Comparison of ENCODE assay signal across 8 cellular contexts in genomic region chr9:130578865-130579737, GRCh38. TPM values are rescaled to one million over a fixed set of nuclear protein-coding genes. Genes with fewer than 3 reads are reported as not detected.
DNase-seq lines count a peak whose midpoint lies in the region; ATAC-seq and TF ChIP-seq lines count a peak whose summit lies in the region.

Gene FUBP3, plus strand, starts transcription at chr9:130579577. Its CDS starts 104 bp downstream, at chr9:130579681.

- H3K27me3 ChIP-seq in A673 (replicated peaks; ENCODE audit: insufficient read depth, low read depth, low read length, poor library complexity) (peaks cover 3% of the 10 kb centered on the region), mammary epithelial cell (ENCODE audit: insufficient read depth, low read length) (no peaks in the 10 kb centered on the region)

- H4K20me1 ChIP-seq in mammary epithelial cell (ENCODE audit: insufficient read depth, low read length), result no peaks in the 10 kb centered on the region

- 2% methylated on average over 10 of the region's 74 CpGs for WGBS in mammary epithelial cell (ENCODE audit: low coverage, missing lambda C conversion rate)

- H3K27me3 Mint-ChIP-seq in immature natural killer cell (ENCODE audit: low read depth in 3 of 3), result peaks cover 0 to 8% (median 2%) of the 10 kb centered on the region in 3 donors

- peak within 1 kb of the TSS; percentile 90 for H3K9ac ChIP-seq in mammary epithelial cell (ENCODE audit: insufficient read depth, low read length)

- in situ Hi-C loops in mammary epithelial cell (cut with MboI; ENCODE audit: low sequenced_read_pairs in 2 of 2), result loop anchor here in 1 of 2 donors (25.0 kb wide), 1 partner anchor 92 kb away; no protein-coding TSS in a partner anchor

- H3K36me3 Mint-ChIP-seq in immature natural killer cell, result no peaks in the 10 kb centered on the region

- dilution Hi-C loops in mammary epithelial cell (cut with HindIII; ENCODE audit: low sequenced_read_pairs), result no loop called here

- ATAC-seq in GM18868 (IDR thresholded peaks at IDR 0.05; ENCODE audit: unreplicated experiment) (peak; percentile 85), HG03139 (IDR thresholded peaks at IDR 0.05; ENCODE audit: unreplicated experiment) (peak; percentile 84)

- peak within 1 kb of the TSS; percentile 92 for H2AFZ ChIP-seq in mammary epithelial cell (ENCODE audit: low read depth, low read length)

- CTCF ChIA-PET in A673 (lab: Charles Lee) (no interaction called here), mammary epithelial cell (lab: Charles Lee; ENCODE audit: low non-redundant PET) (no interaction called here)

- H3K9me3 ChIP-seq in A673 (ENCODE audit: low read depth, low read length, poor library complexity, severe bottlenecking), result no peaks in the 10 kb centered on the region
- H3K9me3 ChIP-seq in mammary epithelial cell (replicated peaks; ENCODE audit: insufficient read depth, low read length), result no peaks in the 10 kb centered on the region

- H3K4me1 ChIP-seq in A673 (ENCODE audit: insufficient read depth, low read length, poor library complexity, severe bottlenecking), result peaks cover 12% of the 10 kb centered on the region
- peaks cover 15% of the 10 kb centered on the region for H3K4me1 ChIP-seq in mammary epithelial cell (ENCODE audit: insufficient read depth, low read length)

- TF ChIP-seq CTCF in A673 (conservative IDR thresholded peaks at IDR 0.05; ENCODE audit: low read depth, low read length), result no peak
- no peak for TF ChIP-seq CTCF in WI38 (IDR thresholded peaks at IDR 0.05; ENCODE audit: low read depth, low read length)
- no peak for TF ChIP-seq CTCF in mammary epithelial cell (conservative IDR thresholded peaks at IDR 0.05 in 1 of 2, IDR thresholded peaks at IDR 0.05 in 1 of 2; ENCODE audit: extremely low read depth in 1 of 2, insufficient read depth in 1 of 2, low read depth in 1 of 2, low read length in 2 of 2)

- H3K9me3 Mint-ChIP-seq in immature natural killer cell, result no peaks in the 10 kb centered on the region

- DNase-seq in A673 (ENCODE audit: low spot score), result peak; percentile 95
- DNase-seq in NCI-H2227 (lab: John Stamatoyannopoulos, UW; ENCODE audit: unreplicated experiment), result peak; percentile 91
- peak; percentile 87 for DNase-seq in mammary epithelial cell
- peak; percentile 81 to 84 (median 81) for DNase-seq in immature natural killer cell
- DNase-seq in smooth muscle cell of the brain vasculature (ENCODE audit: low read depth, low spot score), result peak; percentile 45

- TSS peak; percentile 90 for BruUV-seq in A673 (replicated peaks; lab: Mats Ljungman, UMichigan)
- BruUV-seq in mammary epithelial cell (replicated peaks; lab: Mats Ljungman, UMichigan), result TSS peak; percentile 83

- POLR2A ChIA-PET in A673 (lab: Charles Lee; ENCODE audit: low non-redundant PET), result no interaction called here

- H3K27ac ChIP-seq in A673 (ENCODE audit: low read depth, low read length, poor library complexity, severe bottlenecking), result peak within 1 kb of the TSS; percentile 94
- peak within 1 kb of the TSS; percentile 83 for H3K27ac ChIP-seq in mammary epithelial cell (ENCODE audit: insufficient read depth, low read depth, low read length)

- H3K36me3 ChIP-seq in A673 (ENCODE audit: insufficient read depth, low read length, poor library complexity, severe bottlenecking) (peaks cover 6% of the 10 kb centered on the region), mammary epithelial cell (ENCODE audit: insufficient read depth, low read length) (peaks cover 6% of the 10 kb centered on the region)

- H3K4me3 ChIP-seq in A673 (ENCODE audit: low read depth, low read length, poor library complexity, severe bottlenecking) (peak within 1 kb of the TSS; percentile 100), WI38 (ENCODE audit: low read depth, low read length) (peak within 1 kb of the TSS; percentile 97), mammary epithelial cell (replicated peaks in 1 of 3; ENCODE audit: insufficient read depth in 1 of 3, low read depth in 2 of 3, low read length in 3 of 3) (peak within 1 kb of the TSS; percentile 94 to 98 (median 95))

- intact Hi-C loops in A673 (cut with micrococcal nuclease; ENCODE audit: unreplicated experiment) (no loop called here), mammary epithelial cell (cut with micrococcal nuclease) (loop anchor here (1.0 to 5.0 kb wide), 3 partner anchors 38 to 117 kb away; no protein-coding TSS in a partner anchor)

- peak within 1 kb of the TSS; percentile 83 for H3K4me2 ChIP-seq in mammary epithelial cell (ENCODE audit: insufficient read depth, low read depth, low read length)

- peak within 1 kb of the TSS; percentile 85 to 93 (median 92) for H3K27ac Mint-ChIP-seq in immature natural killer cell

- H3K4me1 Mint-ChIP-seq in immature natural killer cell, result peaks cover 31 to 54% of the 10 kb centered on the region in 2 donors

- peak within 1 kb of the TSS; percentile 87 to 96 (median 93) for H3K4me3 Mint-ChIP-seq in immature natural killer cell

- H3K79me2 ChIP-seq in mammary epithelial cell (ENCODE audit: insufficient read depth, low read length), result peaks cover 51% of the 10 kb centered on the region

RNA-seq across cellular contexts. Expression of gene FUBP3, which starts in this region (rescaled TPM):
- total RNA-seq in A673 (2021) (80.4 and 83.2 TPM in 2 replicates), mammary epithelial cell (10 to 100 TPM; 42.8 to 62.5 TPM)
- polyA plus RNA-seq in mammary epithelial cell (27.1 TPM), immature natural killer cell (10 to 100 TPM; 14.3 to 34.2 (median 16.3) TPM)
- polyA minus RNA-seq in mammary epithelial cell, result 54.5 TPM

Comparison
In these comparisons a context has a peak if more than half of its experiments do, and no peak if none do; other contexts are left out.
1. Peak in every context shown above with its lines: DNase-seq, ATAC-seq, H3K4me3 ChIP-seq and H3K27ac ChIP-seq.
2. DNase-seq: peak in every context shown above with its lines; median percentile 95 in A673; 91 in NCI-H2227; 87 in mammary epithelial cell; 81 in immature natural killer cell; 45 in smooth muscle cell of the brain vasculature.